ENCODE assay signal across 17 cellular contexts in genomic region chr2:100196786-100197494, GRCh38. TPM values are rescaled to one million over a fixed set of nuclear protein-coding genes. Genes with fewer than 3 reads are reported as not detected.
DNase-seq lines count a peak whose midpoint lies in the region; ATAC-seq and TF ChIP-seq lines count a peak whose summit lies in the region.
"Had no signal": no experiment of that assay in that cellular context is flagged by ENCODE, and none has a peak within 500 bp of the region (broad histone marks: within the 10 kb centered on the region; RNA-seq: fewer than 3 reads in every experiment).

No MANE protein-coding gene starts in this region.

- H3K27me3 ChIP-seq in ovary: no peaks in the 10 kb centered on the region
- H3K27me3 ChIP-seq in uterus: no peaks in the 10 kb centered on the region
- H3K27me3 ChIP-seq: brain microvascular endothelial cell had no signal

- intact Hi-C loops in Right ventricle myocardium inferior (cut with DNase I) (no loop called here), left ventricle myocardium superior (cut with micrococcal nuclease) (no loop called here), ovary (cut with DNase I) (loop anchor here in 1 of 4 donors (10.0 kb wide), 1 partner anchor 92 kb away; no protein-coding TSS in a partner anchor), uterus (cut with DNase I; ENCODE audit: low total_unique reads) (no loop called here)

- no peak overlapping the region for H3K4me3 Mint-ChIP-seq in activated T-cell treated with anti-CD3 and anti-CD28 coated beads, Interleukin-2, amount 50 U/mL, for 72 hours

- TF ChIP-seq POLR2A in ovary (IDR thresholded peaks at IDR 0.05) (no peak), uterus (IDR thresholded peaks at IDR 0.05) (no peak)

- H3K36me3 ChIP-seq in ovary (no peaks in the 10 kb centered on the region), uterus (no peaks in the 10 kb centered on the region)
- H3K36me3 ChIP-seq: brain microvascular endothelial cell had no signal

- WGBS in ovary, 3 donors: 53 to 58% (median 56%) methylated on average over 18 of the region's 18 CpGs

- no peak for TF ChIP-seq EP300 in ovary (IDR thresholded peaks at IDR 0.05)

- DNase-seq in Right ventricle myocardium inferior (ENCODE audit: missing footprints) (peak; percentile 50), left ventricle myocardium superior (no peak), fibroblast of villous mesenchyme (ENCODE audit: low read depth) (peak; percentile 48), ovary (no peak), uterus (peak; percentile 31 to 37), NCI-H2196 treated with DMSO at 0.1 percent for 48 hours (lab: John Stamatoyannopoulos, UW; ENCODE audit: unreplicated experiment) (no peak)
- no peak for DNase-seq in activated T-cell treated with anti-CD3 and anti-CD28 coated beads, Interleukin-2, amount 50 U/mL, for 72 hours
- no peak for DNase-seq in activated CD4-positive, CD25-positive, alpha-beta regulatory T cell (lab: John Stamatoyannopoulos, UW)
- DNase-seq: 8988T; activated CD4-positive, alpha-beta T cell treated with anti-CD3 and anti-CD28 coated beads for 1 hour; activated T-cell treated with anti-CD3 and anti-CD28 coated beads, Interleukin-2, amount 50 U/mL, for 48 hours; HCEC 1CT; NCI-H1694; stimulated activated CD4-positive, alpha-beta T cell treated with anti-CD3 and anti-CD28 coated beads, Interleukin-2, amount 100 ng/mL, for 48 hours; stimulated activated naive CD8-positive, alpha-beta T cell treated with anti-CD3 and anti-CD28 coated beads, Interleukin-15, Interleukin-2, amounts not matched to agents 100 U/mL and 50 U/mL, for 24 hours had no signal

- no peaks in the 10 kb centered on the region for H3K9me3 Mint-ChIP-seq in activated T-cell treated with anti-CD3 and anti-CD28 coated beads, Interleukin-2, amount 50 U/mL, for 72 hours

- no peaks in the 10 kb centered on the region for H3K4me1 Mint-ChIP-seq in activated T-cell treated with anti-CD3 and anti-CD28 coated beads, Interleukin-2, amount 50 U/mL, for 72 hours (ENCODE audit: low read depth)

- peak overlapping the region; percentile 80 to 83 for H3K27ac ChIP-seq in ovary
- H3K27ac ChIP-seq in uterus: peak overlapping the region; percentile 81 to 94

- ATAC-seq in Right ventricle myocardium inferior (no peak), left ventricle myocardium superior (no peak)
- no peak for ATAC-seq in activated T-cell treated with anti-CD3 and anti-CD28 coated beads, Interleukin-2, amount 50 U/mL, for 72 hours (replicated peaks in 1 of 2)
- ATAC-seq: stimulated activated naive CD8-positive, alpha-beta T cell treated with anti-CD3 and anti-CD28 coated beads, Interleukin-15, Interleukin-2, amounts not matched to agents 100 U/mL and 50 U/mL, for 24 hours had no signal

- peaks cover 8% of the 10 kb centered on the region for H3K4me1 ChIP-seq in ovary (ENCODE audit: insufficient read depth)
- peaks cover 11 to 21% of the 10 kb centered on the region in 2 donors for H3K4me1 ChIP-seq in uterus

- no peak for TF ChIP-seq CTCF in fibroblast of villous mesenchyme (IDR thresholded peaks at IDR 0.05; ENCODE audit: insufficient read depth, low read depth, low read length)
- no peak for TF ChIP-seq CTCF in ovary (IDR thresholded peaks at IDR 0.05)
- TF ChIP-seq CTCF in uterus (IDR thresholded peaks at IDR 0.05): no peak

- H3K9me3 ChIP-seq in ovary (no peaks in the 10 kb centered on the region), uterus (no peaks in the 10 kb centered on the region)

- no peaks in the 10 kb centered on the region for H3K27me3 Mint-ChIP-seq in activated T-cell treated with anti-CD3 and anti-CD28 coated beads, Interleukin-2, amount 50 U/mL, for 72 hours (ENCODE audit: low read depth)

- H3K27ac Mint-ChIP-seq in activated T-cell treated with anti-CD3 and anti-CD28 coated beads, Interleukin-2, amount 50 U/mL, for 72 hours: no peak overlapping the region

- no peak overlapping the region for H3K4me3 ChIP-seq in fibroblast of villous mesenchyme (ENCODE audit: low read depth, low read length)
- H3K4me3 ChIP-seq in ovary: no peak overlapping the region
- no peak overlapping the region for H3K4me3 ChIP-seq in uterus

- no peaks in the 10 kb centered on the region for H3K36me3 Mint-ChIP-seq in activated T-cell treated with anti-CD3 and anti-CD28 coated beads, Interleukin-2, amount 50 U/mL, for 72 hours (ENCODE audit: insufficient read depth in 2 of 2)

RNA-seq across cellular contexts. Expression of gene AFF3, which starts 54.5 kb away (rescaled TPM):
- total RNA-seq in Right ventricle myocardium inferior: 6.8 TPM
- 10.0 TPM for total RNA-seq in left ventricle myocardium superior
- 19.4 and 31.9 TPM in 2 replicates for total RNA-seq in fibroblast of villous mesenchyme
- total RNA-seq in ovary: 10 to 100 TPM; 16.1 to 40.8 (median 25.9) TPM
- 10 to 100 TPM in 1 of 2 donors, 1 to 10 TPM in 1; 5.9 to 11.2 TPM for polyA plus RNA-seq in ovary
- total RNA-seq in uterus: 10 to 100 TPM in 2 of 4 donors, 1 to 10 TPM in 2; 8.5 to 77.2 (median 27.1) TPM
- total RNA-seq in activated T-cell treated with anti-CD3 and anti-CD28 coated beads, Interleukin-2, amount 50 U/mL, for 72 hours: 1 to 10 TPM in 1 of 2 donors, under 1 TPM in 1; 0.39 to 2.6 TPM
- total RNA-seq: HepG2 had no signal
- polyA plus RNA-seq: HepG2 had no signal

Comparison
In these comparisons a context has a peak if more than half of its experiments do, and no peak if none do; other contexts are left out.
1. DNase-seq: peak in Right ventricle myocardium inferior (single experiment), fibroblast of villous mesenchyme (single experiment) and uterus (2 of 2); none in left ventricle myocardium superior (single experiment), ovary (0 of 5), NCI-H2196 treated with DMSO at 0.1 percent for 48 hours (single experiment), activated T-cell treated with anti-CD3 and anti-CD28 coated beads, Interleukin-2, amount 50 U/mL, for 72 hours (0 of 2) and activated CD4-positive, CD25-positive, alpha-beta regulatory T cell (0 of 4).